11 cellular contexts compared by ENCODE assay signal in genomic region chrX:118730500-118731247, GRCh38. TPM values are rescaled to one million over a fixed set of nuclear protein-coding genes. Genes with fewer than 3 reads are reported as not detected.
DNase-seq lines count a peak whose midpoint lies in the region; ATAC-seq and TF ChIP-seq lines count a peak whose summit lies in the region.
"Had no signal": no experiment of that assay in that cellular context is flagged by ENCODE, and none has a peak within 500 bp of the region (broad histone marks: within the 10 kb centered on the region; RNA-seq: fewer than 3 reads in every experiment).

No MANE protein-coding gene starts in this region.

- H3K4me1 ChIP-seq in liver (ENCODE audit: control insufficient read depth in 4 of 4, insufficient read depth in 4 of 4, low read length in 3 of 4) (peaks cover 5 to 26% (median 15%) of the 10 kb centered on the region in 4 donors), transverse colon (peaks cover 3 to 31% (median 9%) of the 10 kb centered on the region in 4 donors)

- no peaks in the 10 kb centered on the region for H3K36me3 ChIP-seq in liver (ENCODE audit: control insufficient read depth in 4 of 4, insufficient read depth in 3 of 4, low read depth in 1 of 4, low read length in 3 of 4)
- no peaks in the 10 kb centered on the region for H3K36me3 ChIP-seq in transverse colon

- peaks cover 16% of the 10 kb centered on the region for H3K27me3 Mint-ChIP-seq in MCF 10A (ENCODE audit: insufficient read depth, unreplicated experiment)
- peaks cover 26% of the 10 kb centered on the region for H3K27me3 Mint-ChIP-seq in activated naive CD8-positive, alpha-beta T cell treated with anti-CD3 and anti-CD28 coated beads, Interleukin-2, amount 50 U/mL, for 24 hours

- no peak for TF ChIP-seq POLR2A in transverse colon (IDR thresholded peaks at IDR 0.05)

- H3K4me3 ChIP-seq in liver (ENCODE audit: low read depth in 1 of 3, low read length in 3 of 3) = no peak overlapping the region
- no peak overlapping the region for H3K4me3 ChIP-seq in transverse colon
- H3K4me3 ChIP-seq: SK-N-MC had no signal

- CTCF ChIA-PET in MCF 10A (lab: Yijun Ruan, JAX) = interaction anchor here (2.1 kb wide), 1 partner anchor 12 kb away, joined by 5 read pairs; no protein-coding TSS in a partner anchor

- no peak for ATAC-seq in HG02763 (IDR thresholded peaks at IDR 0.05; ENCODE audit: unreplicated experiment)
- ATAC-seq in activated naive CD8-positive, alpha-beta T cell treated with anti-CD3 and anti-CD28 coated beads, Interleukin-2, amount 50 U/mL, for 24 hours = no peak
- ATAC-seq: activated CD8-positive, alpha-beta T cell treated with anti-CD3 and anti-CD28 coated beads for 36 hours had no signal

- H3K27ac Mint-ChIP-seq in MCF 10A (ENCODE audit: low read depth, unreplicated experiment) = no peak overlapping the region
- no peak overlapping the region for H3K27ac Mint-ChIP-seq in activated naive CD8-positive, alpha-beta T cell treated with anti-CD3 and anti-CD28 coated beads, Interleukin-2, amount 50 U/mL, for 24 hours
- H3K27ac Mint-ChIP-seq: activated CD8-positive, alpha-beta T cell treated with anti-CD3 and anti-CD28 coated beads for 36 hours had no signal

- 63% methylated on average over 4 of the region's 4 CpGs for WGBS in liver
- 40 to 59% methylated on average over 1 to 4 of the region's 4 CpGs for WGBS in transverse colon (ENCODE audit: low coverage in 1 of 2), 2 donors

- H3K27me3 ChIP-seq in liver (ENCODE audit: control insufficient read depth in 4 of 4, insufficient read depth in 4 of 4, low read length in 3 of 4) (no peaks in the 10 kb centered on the region), transverse colon (no peaks in the 10 kb centered on the region)

- intact Hi-C loops in MCF 10A (cut with micrococcal nuclease) (no loop called here), transverse colon (cut with DNase I; ENCODE audit: low total_unique reads) (no loop called here)

- H3K9ac ChIP-seq in liver (ENCODE audit: low read depth in 1 of 2, low read length in 2 of 2) = no peak overlapping the region

- H3K27ac ChIP-seq in liver (ENCODE audit: low read depth in 1 of 2, low read length in 2 of 2) (peak overlapping the region; percentile 25 to 61), transverse colon (peak overlapping the region; percentile 41 to 98 (median 79))
- H3K27ac ChIP-seq: SK-N-MC had no signal

- TF ChIP-seq CTCF in MCF 10A (IDR thresholded peaks at IDR 0.05; ENCODE audit: unreplicated experiment) (no peak), liver (IDR thresholded peaks at IDR 0.05; ENCODE audit: low read depth, low read length, missing input control) (no peak), transverse colon (IDR thresholded peaks at IDR 0.05) (no peak)

- TF ChIP-seq RAD21 in liver (IDR thresholded peaks at IDR 0.05) = no peak

- peaks cover 8% of the 10 kb centered on the region for H3K36me3 Mint-ChIP-seq in MCF 10A (ENCODE audit: insufficient read depth, unreplicated experiment)
- H3K36me3 Mint-ChIP-seq in activated naive CD8-positive, alpha-beta T cell treated with anti-CD3 and anti-CD28 coated beads, Interleukin-2, amount 50 U/mL, for 24 hours (ENCODE audit: low read depth) = no peaks in the 10 kb centered on the region
- H3K36me3 Mint-ChIP-seq: brain had no signal

- in situ Hi-C loops in transverse colon (cut with MboI; ENCODE audit: low pct_ligation_motif_present in 1 of 4, low pct_unique_long_range_greater_than_20kb in 1 of 4, low sequenced_read_pairs in 3 of 4) = no loop called here

- no TSS peak for BruUV-seq in MCF 10A (replicated peaks; lab: Mats Ljungman, UMichigan)

- H3K9me3 Mint-ChIP-seq in MCF 10A (ENCODE audit: unreplicated experiment) = no peaks in the 10 kb centered on the region
- no peaks in the 10 kb centered on the region for H3K9me3 Mint-ChIP-seq in activated naive CD8-positive, alpha-beta T cell treated with anti-CD3 and anti-CD28 coated beads, Interleukin-2, amount 50 U/mL, for 24 hours
- H3K9me3 Mint-ChIP-seq: activated CD8-positive, alpha-beta T cell treated with anti-CD3 and anti-CD28 coated beads for 36 hours had no signal

- no peak for TF ChIP-seq EP300 in transverse colon (IDR thresholded peaks at IDR 0.05; ENCODE audit: low read depth)

- H3K4me3 Mint-ChIP-seq in MCF 10A (ENCODE audit: unreplicated experiment) = no peak overlapping the region
- no peak overlapping the region for H3K4me3 Mint-ChIP-seq in activated naive CD8-positive, alpha-beta T cell treated with anti-CD3 and anti-CD28 coated beads, Interleukin-2, amount 50 U/mL, for 24 hours
- H3K4me3 Mint-ChIP-seq: activated CD8-positive, alpha-beta T cell treated with anti-CD3 and anti-CD28 coated beads for 36 hours had no signal

- H3K4me1 Mint-ChIP-seq in MCF 10A (ENCODE audit: insufficient read depth, unreplicated experiment) = peaks cover 20% of the 10 kb centered on the region
- peaks cover 7% of the 10 kb centered on the region for H3K4me1 Mint-ChIP-seq in activated naive CD8-positive, alpha-beta T cell treated with anti-CD3 and anti-CD28 coated beads, Interleukin-2, amount 50 U/mL, for 24 hours

- peak; percentile 68 for DNase-seq in HS-5 (ENCODE audit: low read depth)
- DNase-seq in MCF 10A (ENCODE audit: unreplicated experiment) = peak; percentile 80
- no peak for DNase-seq in transverse colon
- DNase-seq in SK-N-DZ (ENCODE audit: low spot score) = no peak
- DNase-seq in activated naive CD8-positive, alpha-beta T cell treated with anti-CD3 and anti-CD28 coated beads, Interleukin-2, amount 50 U/mL, for 24 hours = no peak
- DNase-seq: activated CD8-positive, alpha-beta T cell treated with anti-CD3 and anti-CD28 coated beads for 36 hours; NCI-H187 had no signal

- POLR2A ChIA-PET in MCF 10A (lab: Yijun Ruan, JAX) = interaction anchor here (0.9 to 2.6 kb wide), 4 partner anchors 10 to 15 kb away, joined by 3 to 10 read pairs (median 6); no protein-coding TSS in a partner anchor

- no peaks in the 10 kb centered on the region for H3K9me3 ChIP-seq in liver (ENCODE audit: control insufficient read depth in 4 of 4, low read length in 3 of 4)
- no peaks in the 10 kb centered on the region for H3K9me3 ChIP-seq in transverse colon

TF ChIP-seq in liver, 16 proteins besides CTCF, POLR2A, EP300 and RAD21 (continues in another document):
- TF ChIP-seq, protein P1, sequence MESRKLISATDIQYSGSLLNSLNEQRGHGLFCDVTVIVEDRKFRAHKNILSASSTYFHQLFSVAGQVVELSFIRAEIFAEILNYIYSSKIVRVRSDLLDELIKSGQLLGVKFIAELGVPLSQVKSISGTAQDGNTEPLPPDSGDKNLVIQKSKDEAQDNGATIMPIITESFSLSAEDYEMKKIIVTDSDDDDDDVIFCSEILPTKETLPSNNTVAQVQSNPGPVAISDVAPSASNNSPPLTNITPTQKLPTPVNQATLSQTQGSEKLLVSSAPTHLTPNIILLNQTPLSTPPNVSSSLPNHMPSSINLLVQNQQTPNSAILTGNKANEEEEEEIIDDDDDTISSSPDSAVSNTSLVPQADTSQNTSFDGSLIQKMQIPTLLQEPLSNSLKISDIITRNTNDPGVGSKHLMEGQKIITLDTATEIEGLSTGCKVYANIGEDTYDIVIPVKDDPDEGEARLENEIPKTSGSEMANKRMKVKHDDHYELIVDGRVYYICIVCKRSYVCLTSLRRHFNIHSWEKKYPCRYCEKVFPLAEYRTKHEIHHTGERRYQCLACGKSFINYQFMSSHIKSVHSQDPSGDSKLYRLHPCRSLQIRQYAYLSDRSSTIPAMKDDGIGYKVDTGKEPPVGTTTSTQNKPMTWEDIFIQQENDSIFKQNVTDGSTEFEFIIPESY (IDR thresholded peaks at IDR 0.05) = no peak
- TF ChIP-seq HNF4A (conservative IDR thresholded peaks at IDR 0.05) = no peak
- no peak for TF ChIP-seq SP1 (IDR thresholded peaks at IDR 0.05)
- TF ChIP-seq GABPA (IDR thresholded peaks at IDR 0.05 in 1 of 2, conservative IDR thresholded peaks at IDR 0.05 in 1 of 2) = no peak
- TF ChIP-seq TAF1 (conservative IDR thresholded peaks at IDR 0.05) = no peak
- TF ChIP-seq ATF3 (IDR thresholded peaks at IDR 0.05) = no peak
- TF ChIP-seq YY1 (IDR thresholded peaks at IDR 0.05) = no peak
- no peak for TF ChIP-seq MAX (IDR thresholded peaks at IDR 0.05)
- no peak for TF ChIP-seq FOXA1 (IDR thresholded peaks at IDR 0.05)
- TF ChIP-seq REST (IDR thresholded peaks at IDR 0.05) = no peak
- TF ChIP-seq HNF4G (IDR thresholded peaks at IDR 0.05) = no peak

RNA-seq across cellular contexts. Expression of gene IL13RA1, which starts 3.3 kb away (rescaled TPM):
- total RNA-seq in MCF 10A (2022) = 27.4 and 32.4 TPM in 2 replicates
- total RNA-seq in liver = 100 to 1,000 TPM in 1 of 2 donors, 10 to 100 TPM in 1; 31.2 to 137 TPM
- polyA plus RNA-seq in liver = 10 to 100 TPM; 35.9 to 53.1 TPM
- 10 to 100 TPM; 13.9 to 89.6 (median 70.2) TPM for total RNA-seq in transverse colon
- polyA plus RNA-seq in SK-N-DZ (2014; cell fraction: cytosol; rRNA removed) = 5.8 and 6.7 TPM in 2 replicates
- polyA plus RNA-seq in SK-N-DZ (2014; cell fraction: nucleus; rRNA removed) = 1.6 and 2.4 TPM in 2 replicates

Comparison
In these comparisons a context has a peak if more than half of its experiments do, and no peak if none do; other contexts are left out.
1. DNase-seq: peak in HS-5 (single experiment) and MCF 10A (single experiment); none in transverse colon (single experiment), SK-N-DZ (single experiment) and activated naive CD8-positive, alpha-beta T cell treated with anti-CD3 and anti-CD28 coated beads, Interleukin-2, amount 50 U/mL, for 24 hours (single experiment).